Comparison of ENCODE assay signal across 9 cellular contexts in the genomic region with DNA sequence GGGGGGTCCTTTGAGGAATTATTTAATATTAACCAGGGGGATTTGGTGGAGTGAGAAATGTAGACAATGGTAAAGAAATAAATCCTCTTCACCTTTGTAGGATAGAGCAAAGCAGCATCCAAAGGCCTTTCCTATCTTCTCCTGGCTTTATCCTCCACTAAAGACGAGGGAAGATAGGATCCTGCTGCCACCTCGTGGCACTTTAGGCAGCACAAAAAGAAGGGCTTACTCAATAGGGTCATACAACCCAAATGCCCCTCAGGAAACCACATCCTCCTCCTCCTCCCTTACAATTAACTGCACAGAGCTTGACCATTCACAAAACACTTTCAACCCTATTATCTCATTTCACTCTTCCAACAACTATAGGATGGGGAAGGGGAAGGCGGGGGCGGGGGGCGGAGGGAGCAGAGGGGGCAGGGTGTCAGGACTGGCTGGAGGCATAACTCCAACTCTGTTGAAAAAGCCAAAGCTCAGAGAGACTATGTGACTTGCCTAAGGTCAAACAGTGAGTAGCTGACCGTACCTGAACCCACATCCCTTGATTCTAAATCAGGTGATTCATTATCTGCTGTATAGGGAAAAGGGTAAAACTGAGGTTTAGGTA. TPM values are rescaled to one million over a fixed set of nuclear protein-coding genes. Genes with fewer than 3 reads are reported as not detected.
DNase-seq lines count a peak whose midpoint lies in the region; ATAC-seq and TF ChIP-seq lines count a peak whose summit lies in the region.
"Had no signal": no experiment of that assay in that cellular context is flagged by ENCODE, and none has a peak within 500 bp of the region (broad histone marks: within the 10 kb centered on the region; RNA-seq: fewer than 3 reads in every experiment).

No MANE protein-coding gene starts in this region.

- no peaks in the 10 kb centered on the region for H3K4me1 Mint-ChIP-seq in activated CD4-positive, alpha-beta memory T cell treated with anti-CD3 and anti-CD28 coated beads for 36 hours (ENCODE audit: low read depth)
- no peaks in the 10 kb centered on the region for H3K4me1 Mint-ChIP-seq in activated CD4-positive, alpha-beta memory T cell treated with anti-CD3 and anti-CD28 coated beads, Interleukin-2, amount 10 ng/mL, durations not matched to agents 7 days and 5 days
- H3K4me1 Mint-ChIP-seq: activated naive CD4-positive, alpha-beta T cell treated with anti-CD3 and anti-CD28 coated beads, Interleukin-2, amount 50 U/mL, for 24 hours had no signal

- ATAC-seq in GM21825 (IDR thresholded peaks at IDR 0.05; ENCODE audit: unreplicated experiment): no peak

- H3K27me3 Mint-ChIP-seq in activated CD4-positive, alpha-beta memory T cell treated with anti-CD3 and anti-CD28 coated beads for 36 hours: no peaks in the 10 kb centered on the region
- H3K27me3 Mint-ChIP-seq in activated CD4-positive, alpha-beta memory T cell treated with anti-CD3 and anti-CD28 coated beads, Interleukin-2, amount 10 ng/mL, durations not matched to agents 7 days and 5 days: peaks cover 4% of the 10 kb centered on the region
- H3K27me3 Mint-ChIP-seq: activated naive CD4-positive, alpha-beta T cell treated with anti-CD3 and anti-CD28 coated beads, Interleukin-2, amount 50 U/mL, for 24 hours had no signal

- CTCF ChIA-PET in activated CD4-positive, alpha-beta memory T cell treated with anti-CD3 and anti-CD28 coated beads for 36 hours (lab: Charles Lee): interaction anchor here (1.1 to 1.4 kb wide), 2 partner anchors 44 to 193 kb away, joined by 3 read pairs; no protein-coding TSS in a partner anchor
- CTCF ChIA-PET in activated CD4-positive, alpha-beta memory T cell treated with anti-CD3 and anti-CD28 coated beads, Interleukin-2, amount 10 ng/mL, durations not matched to agents 7 days and 5 days (lab: Charles Lee): no interaction called here

- intact Hi-C loops in activated CD4-positive, alpha-beta memory T cell treated with anti-CD3 and anti-CD28 coated beads for 36 hours (cut with micrococcal nuclease): no loop called here

- H3K4me3 ChIP-seq in cardiac fibroblast (replicated peaks in 1 of 2; ENCODE audit: low read depth in 2 of 2, low read length in 2 of 2): no peak overlapping the region

- peaks cover 8% of the 10 kb centered on the region for H3K9me3 Mint-ChIP-seq in activated CD4-positive, alpha-beta memory T cell treated with anti-CD3 and anti-CD28 coated beads for 36 hours
- no peaks in the 10 kb centered on the region for H3K9me3 Mint-ChIP-seq in activated CD4-positive, alpha-beta memory T cell treated with anti-CD3 and anti-CD28 coated beads, Interleukin-2, amount 10 ng/mL, durations not matched to agents 7 days and 5 days

- peak; percentile 51 for TF ChIP-seq CTCF in cardiac fibroblast (IDR thresholded peaks at IDR 0.05; ENCODE audit: low read depth, low read length)

- H3K27ac Mint-ChIP-seq in activated CD4-positive, alpha-beta memory T cell treated with anti-CD3 and anti-CD28 coated beads for 36 hours: no peak overlapping the region
- H3K27ac Mint-ChIP-seq in activated CD4-positive, alpha-beta memory T cell treated with anti-CD3 and anti-CD28 coated beads, Interleukin-2, amount 10 ng/mL, durations not matched to agents 7 days and 5 days: no peak overlapping the region
- H3K27ac Mint-ChIP-seq: activated naive CD4-positive, alpha-beta T cell treated with anti-CD3 and anti-CD28 coated beads, Interleukin-2, amount 50 U/mL, for 24 hours had no signal

- no peak overlapping the region for H3K4me3 Mint-ChIP-seq in activated CD4-positive, alpha-beta memory T cell treated with anti-CD3 and anti-CD28 coated beads for 36 hours
- H3K4me3 Mint-ChIP-seq in activated CD4-positive, alpha-beta memory T cell treated with anti-CD3 and anti-CD28 coated beads, Interleukin-2, amount 10 ng/mL, durations not matched to agents 7 days and 5 days: no peak overlapping the region
- H3K4me3 Mint-ChIP-seq: activated naive CD4-positive, alpha-beta T cell treated with anti-CD3 and anti-CD28 coated beads, Interleukin-2, amount 50 U/mL, for 24 hours had no signal

- DNase-seq in activated CD4-positive, alpha-beta memory T cell treated with anti-CD3 and anti-CD28 coated beads for 36 hours: peak; percentile 12
- no peak for DNase-seq in activated CD4-positive, alpha-beta memory T cell treated with anti-CD3 and anti-CD28 coated beads, Interleukin-2, amount 10 ng/mL, durations not matched to agents 7 days and 5 days
- DNase-seq in NCI-H2227 (lab: John Stamatoyannopoulos, UW; ENCODE audit: unreplicated experiment) (peak; percentile 34), cardiac fibroblast (ENCODE audit: low read depth in 2 of 2) (peak; percentile 58 to 70), lung microvascular endothelial cell (ENCODE audit: low read depth in 2 of 2) (peak; percentile 34 to 52), NCI-H2107 (lab: John Stamatoyannopoulos, UW) (no peak), T-helper 2 cell (no peak)

- H3K36me3 Mint-ChIP-seq in activated CD4-positive, alpha-beta memory T cell treated with anti-CD3 and anti-CD28 coated beads for 36 hours: no peaks in the 10 kb centered on the region
- H3K36me3 Mint-ChIP-seq in activated CD4-positive, alpha-beta memory T cell treated with anti-CD3 and anti-CD28 coated beads, Interleukin-2, amount 10 ng/mL, durations not matched to agents 7 days and 5 days (ENCODE audit: low read depth): no peaks in the 10 kb centered on the region

- POLR2A ChIA-PET in activated CD4-positive, alpha-beta memory T cell treated with anti-CD3 and anti-CD28 coated beads for 36 hours (lab: Charles Lee): interaction anchor here (0.5 kb wide), 1 partner anchor 96 kb away, joined by 4 read pairs; no protein-coding TSS in a partner anchor
- POLR2A ChIA-PET in activated CD4-positive, alpha-beta memory T cell treated with anti-CD3 and anti-CD28 coated beads, Interleukin-2, amount 10 ng/mL, durations not matched to agents 7 days and 5 days (lab: Charles Lee): no interaction called here

RNA-seq across cellular contexts. Expression of a gene that starts 45.4 kb away (rescaled TPM):
- total RNA-seq in activated CD4-positive, alpha-beta memory T cell treated with anti-CD3 and anti-CD28 coated beads for 36 hours: not detected
- total RNA-seq in activated CD4-positive, alpha-beta memory T cell treated with anti-CD3 and anti-CD28 coated beads, Interleukin-2, amount 10 ng/mL, durations not matched to agents 7 days and 5 days: not detected
- total RNA-seq in lung microvascular endothelial cell: not detected in 2 replicates

Comparison
In these comparisons a context has a peak if more than half of its experiments do, and no peak if none do; other contexts are left out.
1. DNase-seq: peak in activated CD4-positive, alpha-beta memory T cell treated with anti-CD3 and anti-CD28 coated beads for 36 hours (single experiment), NCI-H2227 (single experiment), cardiac fibroblast (2 of 2) and lung microvascular endothelial cell (2 of 2); none in activated CD4-positive, alpha-beta memory T cell treated with anti-CD3 and anti-CD28 coated beads, Interleukin-2, amount 10 ng/mL, durations not matched to agents 7 days and 5 days (single experiment), NCI-H2107 (single experiment) and T-helper 2 cell (0 of 5).